Comparison of ENCODE assay signal across 14 cellular contexts in genomic region chr2:128776461-128776971, GRCh38.
"Had no signal": no experiment of that assay in that cellular context is flagged by ENCODE, and none has a peak within 500 bp of the region (broad histone marks: within the 10 kb centered on the region; RNA-seq: fewer than 3 reads in every experiment).

No MANE protein-coding gene starts in this region.

- H3K4me3 ChIP-seq: adrenal gland, body of pancreas, dorsolateral prefrontal cortex, lung, mucosa of descending colon, tibial nerve had no signal

- H3K27me3 ChIP-seq: adrenal gland, body of pancreas, tibial nerve had no signal

- H3K36me3 ChIP-seq: adrenal gland, tibial nerve had no signal

- H3K9me3 Mint-ChIP-seq: activated naive CD4-positive, alpha-beta T cell treated with anti-CD3 and anti-CD28 coated beads for 36 hours; nephron had no signal

- H3K27ac ChIP-seq: adrenal gland, body of pancreas, dorsolateral prefrontal cortex, tibial nerve had no signal

- ATAC-seq: body of pancreas, esophagus mucosa, left cardiac atrium, mucosa of descending colon had no signal

- H3K9me3 ChIP-seq: adrenal gland, body of pancreas, mucosa of descending colon, tibial nerve had no signal

- H3K27ac Mint-ChIP-seq: activated naive CD4-positive, alpha-beta T cell treated with anti-CD3 and anti-CD28 coated beads for 36 hours had no signal

- DNase-seq: activated CD4-positive, alpha-beta T cell treated with anti-CD3 and anti-CD28 coated beads, Interleukin-2, amount 50 U/mL, for 4 hours; activated CD8-positive, alpha-beta memory T cell treated with anti-CD3 and anti-CD28 coated beads, Interleukin-2, amount 50 U/mL, for 4 hours; activated naive CD4-positive, alpha-beta T cell treated with anti-CD3 and anti-CD28 coated beads for 36 hours; cerebellar nuclear complex; left cardiac atrium; stimulated activated CD4-positive, alpha-beta T cell treated with anti-CD3 and anti-CD28 coated beads, Interleukin-4, amount 100 ng/mL, for 4 hours had no signal

- H3K4me3 Mint-ChIP-seq: activated naive CD4-positive, alpha-beta T cell treated with anti-CD3 and anti-CD28 coated beads for 36 hours; nephron had no signal

- H3K4me1 ChIP-seq: adrenal gland, tibial nerve had no signal
